Comparison of ENCODE assay signal across 1 cellular context in the genomic region with DNA sequence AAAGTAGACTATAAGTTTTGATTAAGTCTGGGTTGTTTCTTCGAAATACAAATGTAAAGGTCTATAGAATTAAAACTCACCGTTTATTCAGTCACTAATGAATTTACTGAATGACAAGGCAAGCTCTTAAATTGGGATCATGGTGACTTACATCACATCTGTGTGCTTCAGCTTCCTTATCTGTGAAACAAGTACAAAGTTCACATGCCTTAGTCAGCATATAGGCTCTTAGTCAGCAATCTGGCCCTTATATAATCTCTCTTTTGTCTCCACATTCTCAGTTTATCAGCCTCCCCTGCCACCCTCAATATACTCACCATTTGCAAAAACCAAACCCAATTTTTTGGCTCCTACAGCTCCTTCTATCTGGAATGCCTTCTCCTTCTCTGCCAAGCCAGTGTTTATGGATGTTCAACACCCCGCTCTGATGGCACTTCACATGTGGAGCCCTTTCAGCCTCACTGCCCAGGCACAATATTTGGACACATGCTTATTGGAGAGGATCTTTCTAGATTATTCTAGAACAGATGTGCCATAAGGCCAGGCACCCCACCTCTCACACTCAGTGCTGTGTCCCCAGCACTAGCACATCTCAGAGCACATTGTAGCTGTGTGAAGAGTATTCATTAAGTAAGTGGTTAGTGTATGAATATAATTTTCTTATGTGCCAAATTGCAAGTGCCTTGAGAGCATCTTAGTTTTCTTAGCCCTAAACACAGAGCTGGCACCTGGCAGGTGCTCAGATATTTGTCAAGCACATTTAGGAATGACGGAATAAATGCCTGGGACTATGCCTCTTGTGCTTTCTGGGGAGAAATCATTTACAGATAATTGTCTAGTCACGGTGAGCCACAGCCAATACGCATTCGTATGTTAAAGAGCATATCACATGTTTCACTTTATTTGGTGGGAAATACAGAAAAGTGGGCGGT.
TF ChIP-seq lines count a peak whose summit lies in the region.

No MANE protein-coding gene starts in this region.

TF ChIP-seq in HepG2, 621 proteins besides CTCF, POLR2A, EP300 and RAD21 (continued from another document and continues in another):
- no peak for TF ChIP-seq ZNF441 (CRISPR knock-in tag; IDR thresholded peaks at IDR 0.05; ENCODE audit: borderline replicate concordance)
- no peak for TF ChIP-seq ZNF281 (CRISPR knock-in tag; IDR thresholded peaks at IDR 0.05; ENCODE audit: borderline replicate concordance)
- TF ChIP-seq, protein P1, sequence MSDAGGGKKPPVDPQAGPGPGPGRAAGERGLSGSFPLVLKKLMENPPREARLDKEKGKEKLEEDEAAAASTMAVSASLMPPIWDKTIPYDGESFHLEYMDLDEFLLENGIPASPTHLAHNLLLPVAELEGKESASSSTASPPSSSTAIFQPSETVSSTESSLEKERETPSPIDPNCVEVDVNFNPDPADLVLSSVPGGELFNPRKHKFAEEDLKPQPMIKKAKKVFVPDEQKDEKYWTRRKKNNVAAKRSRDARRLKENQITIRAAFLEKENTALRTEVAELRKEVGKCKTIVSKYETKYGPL (CRISPR knock-in tag; IDR thresholded peaks at IDR 0.05), result peak; percentile 90
- TF ChIP-seq, protein P2, sequence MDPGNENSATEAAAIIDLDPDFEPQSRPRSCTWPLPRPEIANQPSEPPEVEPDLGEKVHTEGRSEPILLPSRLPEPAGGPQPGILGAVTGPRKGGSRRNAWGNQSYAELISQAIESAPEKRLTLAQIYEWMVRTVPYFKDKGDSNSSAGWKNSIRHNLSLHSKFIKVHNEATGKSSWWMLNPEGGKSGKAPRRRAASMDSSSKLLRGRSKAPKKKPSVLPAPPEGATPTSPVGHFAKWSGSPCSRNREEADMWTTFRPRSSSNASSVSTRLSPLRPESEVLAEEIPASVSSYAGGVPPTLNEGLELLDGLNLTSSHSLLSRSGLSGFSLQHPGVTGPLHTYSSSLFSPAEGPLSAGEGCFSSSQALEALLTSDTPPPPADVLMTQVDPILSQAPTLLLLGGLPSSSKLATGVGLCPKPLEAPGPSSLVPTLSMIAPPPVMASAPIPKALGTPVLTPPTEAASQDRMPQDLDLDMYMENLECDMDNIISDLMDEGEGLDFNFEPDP (CRISPR knock-in tag; conservative IDR thresholded peaks at IDR 0.05), result no peak
- TF ChIP-seq ZNF556 (CRISPR knock-in tag; IDR thresholded peaks at IDR 0.05; ENCODE audit: borderline replicate concordance), result peak; percentile 74; the same call in 1 of the 2 replicates
- TF ChIP-seq ZNF224 (CRISPR knock-in tag; IDR thresholded peaks at IDR 0.05), result no peak
- no peak for TF ChIP-seq HDAC6 (IDR thresholded peaks at IDR 0.05; ENCODE audit: low read depth, low read length)
- TF ChIP-seq RBAK (CRISPR knock-in tag; IDR thresholded peaks at IDR 0.05), result no peak
- no peak for TF ChIP-seq ZNF616 (CRISPR knock-in tag; IDR thresholded peaks at IDR 0.05; ENCODE audit: low read depth)
- no peak for TF ChIP-seq ZBTB38 (CRISPR knock-in tag; IDR thresholded peaks at IDR 0.05)
- 0 out of 2 replicates have a peak, but pooled peaks have one; percentile 46 for TF ChIP-seq ATF2 (CRISPR knock-in tag; IDR thresholded peaks at IDR 0.05)
- TF ChIP-seq TMF1 (CRISPR knock-in tag; IDR thresholded peaks at IDR 0.05; ENCODE audit: low read depth), result no peak
- peak; percentile 54 for TF ChIP-seq ZMYM4 (CRISPR knock-in tag; IDR thresholded peaks at IDR 0.05)
- TF ChIP-seq, protein P3, sequence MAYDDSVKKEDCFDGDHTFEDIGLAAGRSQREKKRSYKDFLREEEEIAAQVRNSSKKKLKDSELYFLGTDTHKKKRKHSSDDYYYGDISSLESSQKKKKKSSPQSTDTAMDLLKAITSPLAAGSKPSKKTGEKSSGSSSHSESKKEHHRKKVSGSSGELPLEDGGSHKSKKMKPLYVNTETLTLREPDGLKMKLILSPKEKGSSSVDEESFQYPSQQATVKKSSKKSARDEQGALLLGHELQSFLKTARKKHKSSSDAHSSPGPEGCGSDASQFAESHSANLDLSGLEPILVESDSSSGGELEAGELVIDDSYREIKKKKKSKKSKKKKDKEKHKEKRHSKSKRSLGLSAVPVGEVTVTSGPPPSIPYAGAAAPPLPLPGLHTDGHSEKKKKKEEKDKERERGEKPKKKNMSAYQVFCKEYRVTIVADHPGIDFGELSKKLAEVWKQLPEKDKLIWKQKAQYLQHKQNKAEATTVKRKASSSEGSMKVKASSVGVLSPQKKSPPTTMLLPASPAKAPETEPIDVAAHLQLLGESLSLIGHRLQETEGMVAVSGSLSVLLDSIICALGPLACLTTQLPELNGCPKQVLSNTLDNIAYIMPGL (CRISPR knock-in tag; IDR thresholded peaks at IDR 0.05; ENCODE audit: borderline replicate concordance in 1 of 2, low read depth in 1 of 2), result no peak
- TF ChIP-seq DBP (CRISPR knock-in tag; IDR thresholded peaks at IDR 0.05; ENCODE audit: not compliant biosample characterization), result no peak
- no peak for TF ChIP-seq ZNF430 (CRISPR knock-in tag; IDR thresholded peaks at IDR 0.05)
- TF ChIP-seq NFKBIZ (CRISPR knock-in tag; IDR thresholded peaks at IDR 0.05), result peak; percentile 82; the same call in 1 of the 2 replicates
- no peak for TF ChIP-seq DRAP1 (CRISPR knock-in tag; IDR thresholded peaks at IDR 0.05)
- TF ChIP-seq ZGPAT (CRISPR knock-in tag; IDR thresholded peaks at IDR 0.05), result peak; percentile 83
- TF ChIP-seq KMT2B (CRISPR knock-in tag; IDR thresholded peaks at IDR 0.05), result 0 out of 2 replicates have a peak, but pooled peaks have one; percentile 22
- peak; percentile 44; the same call in 1 of the 2 replicates for TF ChIP-seq ZNF652 (CRISPR knock-in tag; IDR thresholded peaks at IDR 0.05; ENCODE audit: borderline replicate concordance, low read depth)
- no peak for TF ChIP-seq PRMT3 (CRISPR knock-in tag; IDR thresholded peaks at IDR 0.05; ENCODE audit: borderline replicate concordance, low read depth)
- TF ChIP-seq U2AF2 (IDR thresholded peaks at IDR 0.05; ENCODE audit: low read depth, low read length), result no peak
- TF ChIP-seq ZNF703 (CRISPR knock-in tag; IDR thresholded peaks at IDR 0.05; ENCODE audit: borderline replicate concordance), result no peak
- TF ChIP-seq, protein P4, sequence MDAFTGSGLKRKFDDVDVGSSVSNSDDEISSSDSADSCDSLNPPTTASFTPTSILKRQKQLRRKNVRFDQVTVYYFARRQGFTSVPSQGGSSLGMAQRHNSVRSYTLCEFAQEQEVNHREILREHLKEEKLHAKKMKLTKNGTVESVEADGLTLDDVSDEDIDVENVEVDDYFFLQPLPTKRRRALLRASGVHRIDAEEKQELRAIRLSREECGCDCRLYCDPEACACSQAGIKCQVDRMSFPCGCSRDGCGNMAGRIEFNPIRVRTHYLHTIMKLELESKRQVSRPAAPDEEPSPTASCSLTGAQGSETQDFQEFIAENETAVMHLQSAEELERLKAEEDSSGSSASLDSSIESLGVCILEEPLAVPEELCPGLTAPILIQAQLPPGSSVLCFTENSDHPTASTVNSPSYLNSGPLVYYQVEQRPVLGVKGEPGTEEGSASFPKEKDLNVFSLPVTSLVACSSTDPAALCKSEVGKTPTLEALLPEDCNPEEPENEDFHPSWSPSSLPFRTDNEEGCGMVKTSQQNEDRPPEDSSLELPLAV (CRISPR knock-in tag; conservative IDR thresholded peaks at IDR 0.05; ENCODE audit: low read depth), result no peak
- TF ChIP-seq NFAT5 (CRISPR knock-in tag; IDR thresholded peaks at IDR 0.05), result no peak
- TF ChIP-seq ZNF724P (CRISPR knock-in tag; IDR thresholded peaks at IDR 0.05; ENCODE audit: borderline replicate concordance), result no peak
- TF ChIP-seq GPN1 (CRISPR knock-in tag; IDR thresholded peaks at IDR 0.05; ENCODE audit: borderline replicate concordance), result no peak
- TF ChIP-seq, protein P5, sequence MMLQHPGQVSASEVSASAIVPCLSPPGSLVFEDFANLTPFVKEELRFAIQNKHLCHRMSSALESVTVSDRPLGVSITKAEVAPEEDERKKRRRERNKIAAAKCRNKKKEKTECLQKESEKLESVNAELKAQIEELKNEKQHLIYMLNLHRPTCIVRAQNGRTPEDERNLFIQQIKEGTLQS (CRISPR knock-in tag; IDR thresholded peaks at IDR 0.05), result peak; percentile 83; the same call in 1 of the 2 replicates
- TF ChIP-seq FOXJ3 (CRISPR knock-in tag; IDR thresholded peaks at IDR 0.05; ENCODE audit: borderline replicate concordance), result peak; percentile 68; the same call in 1 of the 2 replicates
- TF ChIP-seq SMC3 (IDR thresholded peaks at IDR 0.05; ENCODE audit: low read length), result no peak
- 0 out of 2 replicates have a peak, but pooled peaks have one; percentile 36 for TF ChIP-seq ZBTB42 (CRISPR knock-in tag; IDR thresholded peaks at IDR 0.05)
- TF ChIP-seq BCL6 (CRISPR knock-in tag; IDR thresholded peaks at IDR 0.05), result peak; percentile 93
- no peak for TF ChIP-seq KMT2A (CRISPR knock-in tag; IDR thresholded peaks at IDR 0.05)
- no peak for TF ChIP-seq MATR3 (CRISPR knock-in tag; IDR thresholded peaks at IDR 0.05)
- TF ChIP-seq SMAD9 (CRISPR knock-in tag; IDR thresholded peaks at IDR 0.05), result no peak
- TF ChIP-seq ELF3 (CRISPR knock-in tag; IDR thresholded peaks at IDR 0.05), result peak; percentile 94
